15 cellular contexts compared by ENCODE assay signal in the genomic region with DNA sequence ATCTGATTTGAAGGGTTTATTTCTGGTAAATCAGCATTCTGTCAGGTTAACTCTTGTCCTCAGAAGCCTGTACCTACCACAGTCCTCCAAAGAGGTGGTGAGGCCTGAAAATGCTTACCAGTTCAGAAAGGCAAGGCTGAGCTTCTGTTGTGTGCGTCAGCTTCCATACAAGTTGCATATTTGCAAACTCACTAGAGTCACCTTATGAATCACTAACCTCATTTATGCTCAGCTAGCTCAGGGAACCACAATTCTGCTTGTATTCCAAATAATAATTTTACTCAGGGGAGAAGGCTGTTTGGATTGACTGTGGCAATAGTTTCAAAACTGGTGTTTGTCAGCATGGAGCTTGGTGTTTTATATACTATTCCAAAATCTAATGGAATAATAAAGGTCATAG.
DNase-seq lines count a peak whose midpoint lies in the region; ATAC-seq and TF ChIP-seq lines count a peak whose summit lies in the region.
"Had no signal": no experiment of that assay in that cellular context is flagged by ENCODE, and none has a peak within 500 bp of the region (broad histone marks: within the 10 kb centered on the region; RNA-seq: fewer than 3 reads in every experiment).

No MANE protein-coding gene starts in this region.

- peaks cover 5% of the 10 kb centered on the region for H3F3A ChIP-seq in PC-3 (ENCODE audit: low read length, unreplicated experiment)

- H3K4me3 ChIP-seq in PC-3 (ENCODE audit: low read length) = no peak overlapping the region
- H3K4me3 ChIP-seq in vagina = no peak overlapping the region
- H3K4me3 ChIP-seq: SK-N-MC, tibial artery had no signal

- H3K36me3 ChIP-seq in PC-3 (ENCODE audit: low read depth, low read length) = no peaks in the 10 kb centered on the region
- H3K36me3 ChIP-seq in vagina = no peaks in the 10 kb centered on the region

- TF ChIP-seq POLR2A in vagina (IDR thresholded peaks at IDR 0.05) = no peak

- H3K9me3 ChIP-seq in PC-3 (ENCODE audit: low read length) = no peaks in the 10 kb centered on the region
- H3K9me3 ChIP-seq in vagina = no peaks in the 10 kb centered on the region
- H3K9me3 ChIP-seq: tibial artery had no signal

- peak; percentile 80 for DNase-seq in AG20443 (ENCODE audit: low spot score)
- DNase-seq in PC-3 = peak; percentile 87
- peak; percentile 70 for DNase-seq in dedifferentiated amniotic fluid mesenchymal stem cell (ENCODE audit: extremely low spot score)
- no peak for DNase-seq in omental fat pad (ENCODE audit: low spot score)
- no peak for DNase-seq in HuH-7 (ENCODE audit: low spot score)
- no peak for DNase-seq in vagina (ENCODE audit: extremely low spot score in 2 of 2)
- DNase-seq in GM19240 (ENCODE audit: insufficient read length, low spot score) = no peak
- DNase-seq: activated CD4-positive, alpha-beta T cell treated with anti-CD3 and anti-CD28 coated beads for 4 hours; CD8-positive, alpha-beta T cell; dermis blood vessel endothelial cell; midbrain; NCI-H526; tibial artery had no signal

- H3K9me2 ChIP-seq in PC-3 (replicated peaks; ENCODE audit: low read length) = no peaks in the 10 kb centered on the region

- H3K4me1 ChIP-seq in PC-3 (ENCODE audit: insufficient read depth, low read length) = peaks cover 35% of the 10 kb centered on the region
- peaks cover under 1% of the 10 kb centered on the region for H3K4me1 ChIP-seq in vagina

- BruUV-seq in PC-3 (replicated peaks; lab: Mats Ljungman, UMichigan) = no TSS peak

- H3K27ac ChIP-seq in PC-3 (ENCODE audit: low read length) (peak overlapping the region; percentile 96), vagina (no peak overlapping the region)
- H3K27ac ChIP-seq: SK-N-MC, tibial artery had no signal

- no peak overlapping the region for H2AFZ ChIP-seq in PC-3 (ENCODE audit: low read length)

- H3K79me2 ChIP-seq in PC-3 (ENCODE audit: low read length) = no peaks in the 10 kb centered on the region

- ATAC-seq in PC-3 = peak; percentile 85
- ATAC-seq in omental fat pad (ENCODE audit: low FRiP score) = peak; percentile 49
- no peak for ATAC-seq in GM21723 (IDR thresholded peaks at IDR 0.05; ENCODE audit: unreplicated experiment)
- ATAC-seq: CD8-positive, alpha-beta T cell had no signal

- TF ChIP-seq CTCF in PC-3 (conservative IDR thresholded peaks at IDR 0.05; ENCODE audit: low read depth, low read length) = no peak
- no peak for TF ChIP-seq CTCF in omental fat pad (IDR thresholded peaks at IDR 0.05)
- no peak for TF ChIP-seq CTCF in vagina (IDR thresholded peaks at IDR 0.05)

- intact Hi-C loops in PC-3 (cut with micrococcal nuclease) (no loop called here), vagina (cut with DNase I) (no loop called here)

- peak overlapping the region; percentile 33 for H3K4me2 ChIP-seq in PC-3 (ENCODE audit: low read length)

- CTCF ChIA-PET in PC-3 (lab: Charles Lee) = no interaction called here

- no peaks in the 10 kb centered on the region for H3K27me3 ChIP-seq in PC-3 (ENCODE audit: low read length)
- no peaks in the 10 kb centered on the region for H3K27me3 ChIP-seq in vagina
- H3K27me3 ChIP-seq: tibial artery had no signal

- peak overlapping the region; percentile 80 for H3K9ac ChIP-seq in PC-3 (ENCODE audit: low read length)

- POLR2A ChIA-PET in PC-3 (lab: Charles Lee; ENCODE audit: unreplicated experiment) = no interaction called here

- no peaks in the 10 kb centered on the region for H4K20me1 ChIP-seq in PC-3 (ENCODE audit: low read length)

Comparison
In these comparisons a context has a peak if more than half of its experiments do, and no peak if none do; other contexts are left out.
1. DNase-seq: peak in AG20443 (single experiment), PC-3 (single experiment) and dedifferentiated amniotic fluid mesenchymal stem cell (single experiment); none in omental fat pad (single experiment), HuH-7 (single experiment), vagina (0 of 2) and GM19240 (single experiment).